In genomic region chr22:38733329-38734202, GRCh38 we compare ENCODE assay signal across 1 cellular context.
TF ChIP-seq lines count a peak whose summit lies in the region.

No MANE protein-coding gene starts in this region.

TF ChIP-seq in SK-N-SH treated with all-trans-retinoic acid at 6 μM for 48 hours, 23 proteins besides CTCF, POLR2A, EP300 and RAD21:
- TF ChIP-seq ZFP3 (CRISPR knock-in tag; IDR thresholded peaks at IDR 0.05) = no peak
- no peak for TF ChIP-seq PATZ1 (CRISPR knock-in tag; IDR thresholded peaks at IDR 0.05; ENCODE audit: borderline replicate concordance)
- TF ChIP-seq ISL1 (CRISPR knock-in tag; IDR thresholded peaks at IDR 0.05) = no peak
- TF ChIP-seq ARNTL (CRISPR knock-in tag; IDR thresholded peaks at IDR 0.05; ENCODE audit: borderline replicate concordance, low read depth) = no peak
- TF ChIP-seq PPARA (CRISPR knock-in tag; IDR thresholded peaks at IDR 0.05; ENCODE audit: borderline replicate concordance) = no peak
- TF ChIP-seq TSHZ2 (CRISPR knock-in tag; IDR thresholded peaks at IDR 0.05) = no peak
